ENCODE assay signal across 9 cellular contexts in the genomic region with DNA sequence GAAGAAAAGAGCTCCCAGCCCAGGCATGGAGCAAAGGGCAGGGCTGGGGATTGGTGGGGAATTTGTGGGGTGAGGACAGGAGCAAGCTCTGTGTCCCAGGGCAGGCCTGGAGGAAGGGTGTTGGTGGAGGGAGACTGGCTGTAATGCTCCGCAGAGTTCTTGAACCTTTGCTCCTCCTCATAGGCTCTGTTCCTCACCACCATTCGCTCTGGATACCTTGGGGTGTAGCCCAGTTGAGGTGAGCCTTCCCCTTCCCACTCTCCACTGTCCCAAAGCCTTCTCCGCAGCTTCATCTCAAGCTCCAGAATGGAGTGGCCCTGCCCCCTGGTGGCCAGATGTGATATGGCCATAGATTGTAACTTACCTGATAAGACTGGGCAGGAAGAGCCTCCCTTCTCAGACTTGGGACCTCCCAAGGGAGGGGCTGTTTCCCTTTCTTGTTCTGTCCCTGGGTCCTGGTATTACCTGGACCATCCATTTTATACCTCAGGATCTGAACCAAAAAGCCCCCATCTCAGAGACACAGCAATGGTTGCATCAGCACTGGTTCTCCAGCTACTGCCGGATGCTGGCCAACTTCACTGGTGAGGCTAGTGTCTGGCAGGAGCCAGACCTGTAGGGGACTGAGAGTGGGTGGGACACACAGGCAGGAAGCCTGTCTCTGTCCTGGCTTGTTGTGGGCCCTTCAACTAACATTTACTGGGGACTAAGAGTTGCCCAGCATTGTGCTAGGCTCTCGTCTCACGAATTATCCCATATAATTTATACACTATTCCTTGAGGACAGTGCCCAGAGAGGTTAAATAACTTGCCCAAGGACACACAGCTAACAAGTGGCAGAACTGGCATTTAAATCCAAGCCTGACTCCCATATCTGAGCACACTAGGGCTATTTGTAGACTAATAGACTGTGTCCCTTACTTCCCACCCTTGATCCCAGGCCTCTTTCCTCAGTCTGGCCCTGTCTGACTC. TPM values are rescaled to one million over a fixed set of nuclear protein-coding genes. Genes with fewer than 3 reads are reported as not detected.
DNase-seq lines count a peak whose midpoint lies in the region; ATAC-seq, FAIRE-seq and TF ChIP-seq lines count a peak whose summit lies in the region.
"Had no signal": no experiment of that assay in that cellular context is flagged by ENCODE, and none has a peak within 500 bp of the region (broad histone marks: within the 10 kb centered on the region; RNA-seq: fewer than 3 reads in every experiment).

No MANE protein-coding gene starts in this region.

- H3K27me3 Mint-ChIP-seq in IgD-negative memory B cell, result peaks cover 13% of the 10 kb centered on the region

- H3K9ac ChIP-seq in endothelial cell of umbilical vein (replicated peaks; ENCODE audit: extremely low read depth, insufficient read depth, low read length), result no peak overlapping the region

- peak overlapping the region in 3 of 4 donors; percentile 33 to 95 (median 52) for H3K4me3 Mint-ChIP-seq in IgD-negative memory B cell

- H4K20me1 ChIP-seq in endothelial cell of umbilical vein (replicated peaks; ENCODE audit: control insufficient read depth, extremely low read depth, insufficient read depth, low read length), result no peaks in the 10 kb centered on the region

- no peak for ATAC-seq in GM21786 (IDR thresholded peaks at IDR 0.05; ENCODE audit: unreplicated experiment)

- H3K9me3 ChIP-seq in endothelial cell of umbilical vein (replicated peaks; ENCODE audit: control insufficient read depth, insufficient read depth, low read length), result no peaks in the 10 kb centered on the region

- TF ChIP-seq CTCF in endothelial cell of umbilical vein (IDR thresholded peaks at IDR 0.05; ENCODE audit: extremely low read depth in 1 of 2, insufficient read depth in 1 of 2, low read depth in 1 of 2, low read length in 2 of 2), result peak; percentile 84 to 92

- no peaks in the 10 kb centered on the region for H3K36me3 Mint-ChIP-seq in IgD-negative memory B cell

- peak; percentile 73 for DNase-seq in Daoy (ENCODE audit: low read depth)
- peak; percentile 65 for DNase-seq in NOMO-1 treated with DMSO at 0.1 percent for 48 hours (lab: John Stamatoyannopoulos, UW; ENCODE audit: unreplicated experiment)
- peak; percentile 72 to 76 for DNase-seq in activated CD8-positive, alpha-beta memory T cell treated with anti-CD3 and anti-CD28 coated beads for 4 hours (ENCODE audit: low read depth in 2 of 2)
- DNase-seq in endothelial cell of umbilical vein (ENCODE audit: low read depth, low spot score), result peak; percentile 82
- peak; percentile 78 for DNase-seq in middle frontal gyrus (ENCODE audit: extremely low spot score, low spot score)
- DNase-seq in stimulated activated CD8-positive, alpha-beta memory T cell treated with anti-CD3 and anti-CD28 coated beads, Interleukin-4, amount 100 ng/mL, for 24 hours (ENCODE audit: low read depth), result peak; percentile 76

- CTCF ChIA-PET in endothelial cell of umbilical vein (lab: Charles Lee), result interaction anchor here (0.5 to 12.5 kb wide), 55 partner anchors 9 to 687 kb away, joined by 3 to 420 read pairs (median 5); a partner anchor contains a TSS

- dilution Hi-C loops in endothelial cell of umbilical vein (cut with MboI; ENCODE audit: extremely low pct_ligation_motif_present, low sequenced_read_pairs), result no loop called here

- no peak overlapping the region for H2AFZ ChIP-seq in endothelial cell of umbilical vein (ENCODE audit: low read depth, low read length)

- H3K27me3 ChIP-seq in endothelial cell of umbilical vein (ENCODE audit: control insufficient read depth in 2 of 2, insufficient read depth in 2 of 2, low read length in 2 of 2), result no peaks in the 10 kb centered on the region

- H3K4me1 Mint-ChIP-seq in IgD-negative memory B cell, result peaks cover 6 to 13% (median 7%) of the 10 kb centered on the region in 3 donors

- H3K4me2 ChIP-seq in endothelial cell of umbilical vein (ENCODE audit: insufficient read depth, low read length), result no peak overlapping the region

- POLR2A ChIA-PET in endothelial cell of umbilical vein (lab: Charles Lee), result interaction anchor here (0.5 to 1.0 kb wide), 5 partner anchors 20 to 302 kb away, joined by 3 to 8 read pairs (median 5); a partner anchor contains a TSS

- no peak for TF ChIP-seq POLR2A in endothelial cell of umbilical vein (IDR thresholded peaks at IDR 0.05; ENCODE audit: low read depth, low read length)

- no peaks in the 10 kb centered on the region for H3K36me3 ChIP-seq in endothelial cell of umbilical vein (ENCODE audit: control insufficient read depth in 2 of 2, extremely low read depth in 1 of 2, insufficient read depth in 2 of 2, low read length in 2 of 2)

- BruUV-seq in endothelial cell of umbilical vein (replicated peaks; lab: Mats Ljungman, UMichigan), result no TSS peak

- H3K9me3 Mint-ChIP-seq in IgD-negative memory B cell, result no peaks in the 10 kb centered on the region

- H3K4me1 ChIP-seq in endothelial cell of umbilical vein (ENCODE audit: control insufficient read depth, extremely low read depth, insufficient read depth, low read length), result no peaks in the 10 kb centered on the region

- H3K79me2 ChIP-seq in endothelial cell of umbilical vein (ENCODE audit: control insufficient read depth, insufficient read depth, low read length), result no peaks in the 10 kb centered on the region

- H3K27ac Mint-ChIP-seq in IgD-negative memory B cell, result peak overlapping the region; percentile 10 to 75 (median 46)

- H3K4me3 ChIP-seq in endothelial cell of umbilical vein (replicated peaks in 1 of 3; ENCODE audit: insufficient read depth in 1 of 3, low read depth in 1 of 3, low read length in 3 of 3), result no peak overlapping the region

- intact Hi-C loops in endothelial cell of umbilical vein (cut with micrococcal nuclease), result loop anchor here (1.0 kb wide), 2 partner anchors 38 to 262 kb away; no protein-coding TSS in a partner anchor

- H3K27ac ChIP-seq in endothelial cell of umbilical vein (ENCODE audit: insufficient read depth, low read depth, low read length), result no peak overlapping the region

- H3K9me1 ChIP-seq in endothelial cell of umbilical vein (replicated peaks; ENCODE audit: control insufficient read depth, extremely low read depth, insufficient read depth, low read length), result no peaks in the 10 kb centered on the region

- FAIRE-seq in endothelial cell of umbilical vein (lab: Jason Lieb, UNC), result peak; percentile 89
- FAIRE-seq: endometrium had no signal

TF ChIP-seq in endothelial cell of umbilical vein, 7 proteins besides CTCF, POLR2A, EP300 and RAD21:
- TF ChIP-seq EZH2 (IDR thresholded peaks at IDR 0.05; ENCODE audit: borderline replicate concordance, low read depth, low read length, severe bottlenecking) (no peak), GATA2 (IDR thresholded peaks at IDR 0.05; ENCODE audit: insufficient read depth, insufficient read length, low read depth, low read length) (peak; percentile 25)

RNA-seq across cellular contexts. Expression of a gene that starts 19.1 kb away (rescaled TPM):
- 0.06 TPM in 1 of 2 replicates, not detected in the other for total RNA-seq in Daoy (2014; rRNA removed; shearing (Covaris generic))
- polyA plus RNA-seq in IgD-negative memory B cell, result not detected
- total RNA-seq in endothelial cell of umbilical vein, result not detected in 2 replicates
- not detected in 2 replicates for polyA plus RNA-seq in endothelial cell of umbilical vein
- not detected in 2 replicates for polyA plus RNA-seq in endothelial cell of umbilical vein (2011; cell fraction: cytosol; rRNA removed)
- not detected in 2 replicates for polyA plus RNA-seq in endothelial cell of umbilical vein (2011; cell fraction: nucleus; rRNA removed)
- not detected in 2 replicates for polyA plus RNA-seq in endothelial cell of umbilical vein (2012)
- polyA minus RNA-seq in endothelial cell of umbilical vein, result not detected in 2 replicates
- polyA minus RNA-seq in endothelial cell of umbilical vein (2011; cell fraction: cytosol; rRNA and poly(A)+ RNA removed), result not detected
- not detected in 2 replicates for polyA minus RNA-seq in endothelial cell of umbilical vein (2011; cell fraction: nucleus; rRNA and poly(A)+ RNA removed)

RNA-seq across cellular contexts. Expression of a gene that starts 44.8 kb away (rescaled TPM):
- 2,153 and 2,499 TPM in 2 replicates for total RNA-seq in Daoy (2014; rRNA removed; shearing (Covaris generic))
- 3,435 TPM for polyA plus RNA-seq in IgD-negative memory B cell
- 1,752 and 1,802 TPM in 2 replicates for total RNA-seq in endothelial cell of umbilical vein
- polyA plus RNA-seq in endothelial cell of umbilical vein, result 1,595 and 1,958 TPM in 2 replicates
- polyA plus RNA-seq in endothelial cell of umbilical vein (2011; cell fraction: cytosol; rRNA removed), result 2,668 and 2,686 TPM in 2 replicates
- polyA plus RNA-seq in endothelial cell of umbilical vein (2011; cell fraction: nucleus; rRNA removed), result 765 and 790 TPM in 2 replicates
- 1,979 and 2,305 TPM in 2 replicates for polyA plus RNA-seq in endothelial cell of umbilical vein (2012)
- 607 and 737 TPM in 2 replicates for polyA minus RNA-seq in endothelial cell of umbilical vein
- polyA minus RNA-seq in endothelial cell of umbilical vein (2011; cell fraction: cytosol; rRNA and poly(A)+ RNA removed), result 846 TPM
- polyA minus RNA-seq in endothelial cell of umbilical vein (2011; cell fraction: nucleus; rRNA and poly(A)+ RNA removed), result 81.7 and 101 TPM in 2 replicates

RNA-seq across cellular contexts. Expression of a gene that starts 47.4 kb away (rescaled TPM):
- total RNA-seq in Daoy (2014; rRNA removed; shearing (Covaris generic)), result 0.89 and 1.0 TPM in 2 replicates
- polyA plus RNA-seq in IgD-negative memory B cell (0.45 TPM), endothelial cell of umbilical vein (4.7 and 5.0 TPM in 2 replicates)
- total RNA-seq in endothelial cell of umbilical vein, result 12.3 and 14.6 TPM in 2 replicates
- polyA plus RNA-seq in endothelial cell of umbilical vein (2011; cell fraction: cytosol; rRNA removed), result 2.5 and 3.3 TPM in 2 replicates
- polyA plus RNA-seq in endothelial cell of umbilical vein (2011; cell fraction: nucleus; rRNA removed), result 28.3 and 33.7 TPM in 2 replicates
- 3.7 and 5.1 TPM in 2 replicates for polyA plus RNA-seq in endothelial cell of umbilical vein (2012)
- 11.2 and 16.3 TPM in 2 replicates for polyA minus RNA-seq in endothelial cell of umbilical vein
- 4.7 TPM for polyA minus RNA-seq in endothelial cell of umbilical vein (2011; cell fraction: cytosol; rRNA and poly(A)+ RNA removed)
- polyA minus RNA-seq in endothelial cell of umbilical vein (2011; cell fraction: nucleus; rRNA and poly(A)+ RNA removed), result 9.0 and 9.9 TPM in 2 replicates
